1 cellular context compared by ENCODE assay signal in the genomic region with DNA sequence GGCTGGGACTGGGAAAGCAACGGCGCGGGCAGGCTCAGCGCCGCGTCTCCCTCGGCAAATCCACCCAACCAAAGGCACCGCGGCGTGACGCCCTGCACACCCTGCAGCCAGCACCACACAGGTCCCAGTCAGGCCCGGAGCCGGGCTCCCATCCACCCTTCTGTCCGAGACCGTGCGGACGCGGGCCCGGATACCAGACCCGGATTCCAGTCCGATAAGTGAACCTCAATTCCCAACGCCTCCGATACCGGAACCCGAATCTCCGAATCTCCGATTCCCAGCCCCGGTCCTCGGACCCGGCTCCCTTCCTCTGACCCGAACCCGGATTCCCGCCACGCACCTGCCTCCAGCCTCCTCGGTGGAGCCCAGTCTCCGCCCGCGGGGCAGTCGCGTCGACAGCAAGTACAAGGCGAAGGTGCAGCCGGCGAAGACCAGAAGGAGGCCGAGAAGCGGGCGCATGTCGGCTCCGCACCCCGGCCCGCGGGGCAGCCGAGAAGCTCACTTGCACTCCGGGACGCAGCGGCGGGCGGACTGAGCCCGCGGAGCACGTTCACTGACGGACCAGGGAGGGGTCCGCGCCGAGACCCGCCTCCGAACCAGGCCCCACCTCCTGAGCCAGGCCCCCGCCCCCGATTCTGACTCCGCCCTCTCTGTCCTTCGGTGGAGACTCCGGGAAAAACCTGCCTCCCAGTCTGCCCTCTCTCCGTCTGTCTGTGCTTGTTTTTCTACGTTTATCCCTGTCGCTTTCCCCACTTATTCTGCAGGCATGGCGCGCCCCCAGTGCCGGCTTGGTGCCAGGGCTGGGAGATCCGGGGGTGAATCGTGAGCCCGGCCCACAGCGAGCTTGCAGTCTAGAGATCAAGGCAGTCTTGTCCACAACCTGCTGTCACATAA.
A peak's percentile ranks its signal among the peaks of the same experiment; 100 is the strongest.
TF ChIP-seq lines count a peak whose summit lies in the region.

A gene (minus strand): TSS at position 533 of the 894 bp plus-strand sequence. CDS start 74 bp downstream, at position 459.

TF ChIP-seq in K562, 482 proteins besides CTCF, POLR2A, EP300 and RAD21 (continued from another document and continues in another):
- TF ChIP-seq, protein P1, sequence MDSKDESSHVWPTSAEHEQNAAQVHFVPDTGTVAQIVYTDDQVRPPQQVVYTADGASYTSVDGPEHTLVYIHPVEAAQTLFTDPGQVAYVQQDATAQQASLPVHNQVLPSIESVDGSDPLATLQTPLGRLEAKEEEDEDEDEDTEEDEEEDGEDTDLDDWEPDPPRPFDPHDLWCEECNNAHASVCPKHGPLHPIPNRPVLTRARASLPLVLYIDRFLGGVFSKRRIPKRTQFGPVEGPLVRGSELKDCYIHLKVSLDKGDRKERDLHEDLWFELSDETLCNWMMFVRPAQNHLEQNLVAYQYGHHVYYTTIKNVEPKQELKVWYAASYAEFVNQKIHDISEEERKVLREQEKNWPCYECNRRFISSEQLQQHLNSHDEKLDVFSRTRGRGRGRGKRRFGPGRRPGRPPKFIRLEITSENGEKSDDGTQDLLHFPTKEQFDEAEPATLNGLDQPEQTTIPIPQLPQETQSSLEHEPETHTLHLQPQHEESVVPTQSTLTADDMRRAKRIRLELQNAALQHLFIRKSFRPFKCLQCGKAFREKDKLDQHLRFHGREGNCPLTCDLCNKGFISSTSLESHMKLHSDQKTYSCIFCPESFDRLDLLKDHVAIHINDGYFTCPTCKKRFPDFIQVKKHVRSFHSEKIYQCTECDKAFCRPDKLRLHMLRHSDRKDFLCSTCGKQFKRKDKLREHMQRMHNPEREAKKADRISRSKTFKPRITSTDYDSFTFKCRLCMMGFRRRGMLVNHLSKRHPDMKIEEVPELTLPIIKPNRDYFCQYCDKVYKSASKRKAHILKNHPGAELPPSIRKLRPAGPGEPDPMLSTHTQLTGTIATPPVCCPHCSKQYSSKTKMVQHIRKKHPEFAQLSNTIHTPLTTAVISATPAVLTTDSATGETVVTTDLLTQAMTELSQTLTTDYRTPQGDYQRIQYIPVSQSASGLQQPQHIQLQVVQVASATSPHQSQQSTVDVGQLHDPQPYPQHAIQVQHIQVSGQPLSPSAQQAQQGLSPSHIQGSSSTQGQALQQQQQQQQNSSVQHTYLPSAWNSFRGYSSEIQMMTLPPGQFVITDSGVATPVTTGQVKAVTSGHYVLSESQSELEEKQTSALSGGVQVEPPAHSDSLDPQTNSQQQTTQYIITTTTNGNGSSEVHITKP (IDR thresholded peaks at IDR 0.05; ENCODE audit: partially characterized antibody) = no peak
- TF ChIP-seq ZNF165 (CRISPR knock-in tag; IDR thresholded peaks at IDR 0.05; ENCODE audit: borderline replicate concordance) (no peak), KLF16 (IDR thresholded peaks at IDR 0.05) (0 out of 2 replicates have a peak, but pooled peaks have one; percentile 22), PCBP2 (IDR thresholded peaks at IDR 0.05; ENCODE audit: low read depth, low read length, poor library complexity, severe bottlenecking) (no peak), NR2C2 (CRISPR knock-in tag; IDR thresholded peaks at IDR 0.05) (peak; percentile 81), NR2C2 (tag; IDR thresholded peaks at IDR 0.05) (peak; percentile 53; the same call in 1 of the 2 replicates), DIDO1 (tag; IDR thresholded peaks at IDR 0.05; ENCODE audit: low read depth) (peak; percentile 95), POLR2AphosphoS2 (IDR thresholded peaks at IDR 0.05; ENCODE audit: low read length) (no peak), TSC22D4 (tag; IDR thresholded peaks at IDR 0.05) (no peak), ARID1B (IDR thresholded peaks at IDR 0.05) (no peak; the same call in 1 of the 2 replicates), ADNP (tag; IDR thresholded peaks at IDR 0.05) (no peak), SNRNP70 (optimal IDR thresholded peaks at IDR 0.05; ENCODE audit: low read depth, low read length) (no peak), MYC (IDR thresholded peaks at IDR 0.05; ENCODE audit: low read depth, low read length) (peak; percentile 90), MYC (CRISPR knock-in tag; IDR thresholded peaks at IDR 0.05; ENCODE audit: borderline replicate concordance, low read depth) (peak; percentile 84; the same call in 1 of the 2 replicates), SIX5 (IDR thresholded peaks at IDR 0.05; ENCODE audit: borderline replicate concordance in 1 of 2, insufficient read depth in 1 of 2, low read depth in 1 of 2, low read length in 2 of 2) (peak; percentile 56 to 59; a peak in 3 of 4 replicates), U2AF2 (optimal IDR thresholded peaks at IDR 0.05; ENCODE audit: low read depth, low read length) (no peak), CXXC5 (CRISPR knock-in tag; IDR thresholded peaks at IDR 0.05) (peak; percentile 93), ZNF41 (CRISPR knock-in tag; conservative IDR thresholded peaks at IDR 0.05) (no peak), HNRNPL (IDR thresholded peaks at IDR 0.05; ENCODE audit: low read depth, low read length) (peak; percentile 72; the same call in 1 of the 2 replicates), ZSCAN29 (IDR thresholded peaks at IDR 0.05) (peak; percentile 95), NUFIP1 (IDR thresholded peaks at IDR 0.05; ENCODE audit: partially characterized antibody) (no peak), ZNF184 (CRISPR knock-in tag; IDR thresholded peaks at IDR 0.05) (no peak), CEBPG (CRISPR knock-in tag; IDR thresholded peaks at IDR 0.05) (no peak), CEBPG (tag; conservative IDR thresholded peaks at IDR 0.05 in 1 of 2, IDR thresholded peaks at IDR 0.05 in 1 of 2) (no peak), SMARCE1 (IDR thresholded peaks at IDR 0.05) (no peak), ELF2 (CRISPR knock-in tag; IDR thresholded peaks at IDR 0.05) (peak; percentile 71), CEBPB (tag; IDR thresholded peaks at IDR 0.05) (no peak)
- TF ChIP-seq, protein P2, sequence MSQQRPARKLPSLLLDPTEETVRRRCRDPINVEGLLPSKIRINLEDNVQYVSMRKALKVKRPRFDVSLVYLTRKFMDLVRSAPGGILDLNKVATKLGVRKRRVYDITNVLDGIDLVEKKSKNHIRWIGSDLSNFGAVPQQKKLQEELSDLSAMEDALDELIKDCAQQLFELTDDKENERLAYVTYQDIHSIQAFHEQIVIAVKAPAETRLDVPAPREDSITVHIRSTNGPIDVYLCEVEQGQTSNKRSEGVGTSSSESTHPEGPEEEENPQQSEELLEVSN (IDR thresholded peaks at IDR 0.05; ENCODE audit: borderline replicate concordance in 1 of 2, extremely low read depth in 1 of 2, insufficient read depth in 1 of 2, insufficient read length in 1 of 2, low read depth in 1 of 2, low read length in 1 of 2, poor library complexity in 1 of 2, severe bottlenecking in 1 of 2) = peak; percentile 75 to 91
- TF ChIP-seq, protein P3, sequence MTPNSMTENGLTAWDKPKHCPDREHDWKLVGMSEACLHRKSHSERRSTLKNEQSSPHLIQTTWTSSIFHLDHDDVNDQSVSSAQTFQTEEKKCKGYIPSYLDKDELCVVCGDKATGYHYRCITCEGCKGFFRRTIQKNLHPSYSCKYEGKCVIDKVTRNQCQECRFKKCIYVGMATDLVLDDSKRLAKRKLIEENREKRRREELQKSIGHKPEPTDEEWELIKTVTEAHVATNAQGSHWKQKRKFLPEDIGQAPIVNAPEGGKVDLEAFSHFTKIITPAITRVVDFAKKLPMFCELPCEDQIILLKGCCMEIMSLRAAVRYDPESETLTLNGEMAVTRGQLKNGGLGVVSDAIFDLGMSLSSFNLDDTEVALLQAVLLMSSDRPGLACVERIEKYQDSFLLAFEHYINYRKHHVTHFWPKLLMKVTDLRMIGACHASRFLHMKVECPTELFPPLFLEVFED (CRISPR knock-in tag; conservative IDR thresholded peaks at IDR 0.05) = no peak
- TF ChIP-seq, protein P4, sequence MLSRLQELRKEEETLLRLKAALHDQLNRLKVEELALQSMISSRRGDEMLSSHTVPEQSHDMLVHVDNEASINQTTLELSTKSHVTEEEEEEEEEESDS (CRISPR knock-in tag; IDR thresholded peaks at IDR 0.05) = no peak
- TF ChIP-seq, protein P5, sequence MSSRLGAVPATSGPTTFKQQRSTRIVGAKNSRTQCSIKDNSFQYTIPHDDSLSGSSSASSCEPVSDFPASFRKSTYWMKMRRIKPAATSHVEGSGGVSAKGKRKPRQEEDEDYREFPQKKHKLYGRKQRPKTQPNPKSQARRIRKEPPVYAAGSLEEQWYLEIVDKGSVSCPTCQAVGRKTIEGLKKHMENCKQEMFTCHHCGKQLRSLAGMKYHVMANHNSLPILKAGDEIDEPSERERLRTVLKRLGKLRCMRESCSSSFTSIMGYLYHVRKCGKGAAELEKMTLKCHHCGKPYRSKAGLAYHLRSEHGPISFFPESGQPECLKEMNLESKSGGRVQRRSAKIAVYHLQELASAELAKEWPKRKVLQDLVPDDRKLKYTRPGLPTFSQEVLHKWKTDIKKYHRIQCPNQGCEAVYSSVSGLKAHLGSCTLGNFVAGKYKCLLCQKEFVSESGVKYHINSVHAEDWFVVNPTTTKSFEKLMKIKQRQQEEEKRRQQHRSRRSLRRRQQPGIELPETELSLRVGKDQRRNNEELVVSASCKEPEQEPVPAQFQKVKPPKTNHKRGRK (tag; IDR thresholded peaks at IDR 0.05) = no peak
- TF ChIP-seq, protein P6, sequence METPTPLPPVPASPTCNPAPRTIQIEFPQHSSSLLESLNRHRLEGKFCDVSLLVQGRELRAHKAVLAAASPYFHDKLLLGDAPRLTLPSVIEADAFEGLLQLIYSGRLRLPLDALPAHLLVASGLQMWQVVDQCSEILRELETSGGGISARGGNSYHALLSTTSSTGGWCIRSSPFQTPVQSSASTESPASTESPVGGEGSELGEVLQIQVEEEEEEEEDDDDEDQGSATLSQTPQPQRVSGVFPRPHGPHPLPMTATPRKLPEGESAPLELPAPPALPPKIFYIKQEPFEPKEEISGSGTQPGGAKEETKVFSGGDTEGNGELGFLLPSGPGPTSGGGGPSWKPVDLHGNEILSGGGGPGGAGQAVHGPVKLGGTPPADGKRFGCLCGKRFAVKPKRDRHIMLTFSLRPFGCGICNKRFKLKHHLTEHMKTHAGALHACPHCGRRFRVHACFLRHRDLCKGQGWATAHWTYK (CRISPR knock-in tag; IDR thresholded peaks at IDR 0.05) = peak; percentile 31; the same call in 1 of the 2 replicates
- TF ChIP-seq, protein P7, sequence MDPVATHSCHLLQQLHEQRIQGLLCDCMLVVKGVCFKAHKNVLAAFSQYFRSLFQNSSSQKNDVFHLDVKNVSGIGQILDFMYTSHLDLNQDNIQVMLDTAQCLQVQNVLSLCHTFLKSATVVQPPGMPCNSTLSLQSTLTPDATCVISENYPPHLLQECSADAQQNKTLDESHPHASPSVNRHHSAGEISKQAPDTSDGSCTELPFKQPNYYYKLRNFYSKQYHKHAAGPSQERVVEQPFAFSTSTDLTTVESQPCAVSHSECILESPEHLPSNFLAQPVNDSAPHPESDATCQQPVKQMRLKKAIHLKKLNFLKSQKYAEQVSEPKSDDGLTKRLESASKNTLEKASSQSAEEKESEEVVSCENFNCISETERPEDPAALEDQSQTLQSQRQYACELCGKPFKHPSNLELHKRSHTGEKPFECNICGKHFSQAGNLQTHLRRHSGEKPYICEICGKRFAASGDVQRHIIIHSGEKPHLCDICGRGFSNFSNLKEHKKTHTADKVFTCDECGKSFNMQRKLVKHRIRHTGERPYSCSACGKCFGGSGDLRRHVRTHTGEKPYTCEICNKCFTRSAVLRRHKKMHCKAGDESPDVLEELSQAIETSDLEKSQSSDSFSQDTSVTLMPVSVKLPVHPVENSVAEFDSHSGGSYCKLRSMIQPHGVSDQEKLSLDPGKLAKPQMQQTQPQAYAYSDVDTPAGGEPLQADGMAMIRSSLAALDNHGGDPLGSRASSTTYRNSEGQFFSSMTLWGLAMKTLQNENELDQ (CRISPR knock-in tag; IDR thresholded peaks at IDR 0.05; ENCODE audit: borderline replicate concordance) = peak; percentile 43; the same call in 1 of the 2 replicates
- TF ChIP-seq, protein P8, sequence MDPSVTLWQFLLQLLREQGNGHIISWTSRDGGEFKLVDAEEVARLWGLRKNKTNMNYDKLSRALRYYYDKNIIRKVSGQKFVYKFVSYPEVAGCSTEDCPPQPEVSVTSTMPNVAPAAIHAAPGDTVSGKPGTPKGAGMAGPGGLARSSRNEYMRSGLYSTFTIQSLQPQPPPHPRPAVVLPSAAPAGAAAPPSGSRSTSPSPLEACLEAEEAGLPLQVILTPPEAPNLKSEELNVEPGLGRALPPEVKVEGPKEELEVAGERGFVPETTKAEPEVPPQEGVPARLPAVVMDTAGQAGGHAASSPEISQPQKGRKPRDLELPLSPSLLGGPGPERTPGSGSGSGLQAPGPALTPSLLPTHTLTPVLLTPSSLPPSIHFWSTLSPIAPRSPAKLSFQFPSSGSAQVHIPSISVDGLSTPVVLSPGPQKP (CRISPR knock-in tag; IDR thresholded peaks at IDR 0.05) = no peak
- TF ChIP-seq, protein P9, sequence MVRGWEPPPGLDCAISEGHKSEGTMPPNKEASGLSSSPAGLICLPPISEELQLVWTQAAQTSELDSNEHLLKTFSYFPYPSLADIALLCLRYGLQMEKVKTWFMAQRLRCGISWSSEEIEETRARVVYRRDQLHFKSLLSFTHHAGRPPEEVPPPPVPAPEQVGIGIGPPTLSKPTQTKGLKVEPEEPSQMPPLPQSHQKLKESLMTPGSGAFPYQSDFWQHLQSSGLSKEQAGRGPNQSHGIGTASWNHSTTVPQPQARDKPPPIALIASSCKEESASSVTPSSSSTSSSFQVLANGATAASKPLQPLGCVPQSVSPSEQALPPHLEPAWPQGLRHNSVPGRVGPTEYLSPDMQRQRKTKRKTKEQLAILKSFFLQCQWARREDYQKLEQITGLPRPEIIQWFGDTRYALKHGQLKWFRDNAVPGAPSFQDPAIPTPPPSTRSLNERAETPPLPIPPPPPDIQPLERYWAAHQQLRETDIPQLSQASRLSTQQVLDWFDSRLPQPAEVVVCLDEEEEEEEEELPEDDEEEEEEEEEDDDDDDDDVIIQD (CRISPR knock-in tag; IDR thresholded peaks at IDR 0.05) = no peak
- TF ChIP-seq, protein P10, sequence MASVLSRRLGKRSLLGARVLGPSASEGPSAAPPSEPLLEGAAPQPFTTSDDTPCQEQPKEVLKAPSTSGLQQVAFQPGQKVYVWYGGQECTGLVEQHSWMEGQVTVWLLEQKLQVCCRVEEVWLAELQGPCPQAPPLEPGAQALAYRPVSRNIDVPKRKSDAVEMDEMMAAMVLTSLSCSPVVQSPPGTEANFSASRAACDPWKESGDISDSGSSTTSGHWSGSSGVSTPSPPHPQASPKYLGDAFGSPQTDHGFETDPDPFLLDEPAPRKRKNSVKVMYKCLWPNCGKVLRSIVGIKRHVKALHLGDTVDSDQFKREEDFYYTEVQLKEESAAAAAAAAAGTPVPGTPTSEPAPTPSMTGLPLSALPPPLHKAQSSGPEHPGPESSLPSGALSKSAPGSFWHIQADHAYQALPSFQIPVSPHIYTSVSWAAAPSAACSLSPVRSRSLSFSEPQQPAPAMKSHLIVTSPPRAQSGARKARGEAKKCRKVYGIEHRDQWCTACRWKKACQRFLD (CRISPR knock-in tag; IDR thresholded peaks at IDR 0.05) = peak; percentile 75
- TF ChIP-seq, protein P11, sequence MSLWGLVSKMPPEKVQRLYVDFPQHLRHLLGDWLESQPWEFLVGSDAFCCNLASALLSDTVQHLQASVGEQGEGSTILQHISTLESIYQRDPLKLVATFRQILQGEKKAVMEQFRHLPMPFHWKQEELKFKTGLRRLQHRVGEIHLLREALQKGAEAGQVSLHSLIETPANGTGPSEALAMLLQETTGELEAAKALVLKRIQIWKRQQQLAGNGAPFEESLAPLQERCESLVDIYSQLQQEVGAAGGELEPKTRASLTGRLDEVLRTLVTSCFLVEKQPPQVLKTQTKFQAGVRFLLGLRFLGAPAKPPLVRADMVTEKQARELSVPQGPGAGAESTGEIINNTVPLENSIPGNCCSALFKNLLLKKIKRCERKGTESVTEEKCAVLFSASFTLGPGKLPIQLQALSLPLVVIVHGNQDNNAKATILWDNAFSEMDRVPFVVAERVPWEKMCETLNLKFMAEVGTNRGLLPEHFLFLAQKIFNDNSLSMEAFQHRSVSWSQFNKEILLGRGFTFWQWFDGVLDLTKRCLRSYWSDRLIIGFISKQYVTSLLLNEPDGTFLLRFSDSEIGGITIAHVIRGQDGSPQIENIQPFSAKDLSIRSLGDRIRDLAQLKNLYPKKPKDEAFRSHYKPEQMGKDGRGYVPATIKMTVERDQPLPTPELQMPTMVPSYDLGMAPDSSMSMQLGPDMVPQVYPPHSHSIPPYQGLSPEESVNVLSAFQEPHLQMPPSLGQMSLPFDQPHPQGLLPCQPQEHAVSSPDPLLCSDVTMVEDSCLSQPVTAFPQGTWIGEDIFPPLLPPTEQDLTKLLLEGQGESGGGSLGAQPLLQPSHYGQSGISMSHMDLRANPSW (CRISPR knock-in tag; IDR thresholded peaks at IDR 0.05) = 0 out of 2 replicates have a peak, but pooled peaks have one; percentile 42
